Comparison of ENCODE assay signal across 30 cellular contexts in genomic region chr11:111946499-111946898, GRCh38. TPM values are rescaled to one million over a fixed set of nuclear protein-coding genes. Genes with fewer than 3 reads are reported as not detected.
A peak's percentile ranks its signal among the peaks of the same experiment; 100 is the strongest.
DNase-seq lines count a peak whose midpoint lies in the region; ATAC-seq and TF ChIP-seq lines count a peak whose summit lies in the region.
"Had no signal": no experiment of that assay in that cellular context is flagged by ENCODE, and none has a peak within 500 bp of the region (broad histone marks: within the 10 kb centered on the region; RNA-seq: fewer than 3 reads in every experiment).

No MANE protein-coding gene starts in this region.

- H3K9me3 ChIP-seq in IMR-90 (ENCODE audit: control insufficient read depth, insufficient read depth, low read length) (no peaks in the 10 kb centered on the region), upper lobe of left lung (no peaks in the 10 kb centered on the region)
- H3K9me3 ChIP-seq: neutrophil had no signal

- no peak overlapping the region for H2AK5ac ChIP-seq in IMR-90 (ENCODE audit: low read depth, low read length)

- H3K4me3 Mint-ChIP-seq in nephron progenitor cell: peak overlapping the region; percentile 2
- no peak overlapping the region for H3K4me3 Mint-ChIP-seq in activated CD4-positive, alpha-beta memory T cell treated with anti-CD3 and anti-CD28 coated beads for 36 hours
- H3K4me3 Mint-ChIP-seq: CD8-positive, alpha-beta T cell; stimulated activated naive B cell treated with anti-CD40 and anti-IgM and Interleukin-4, amounts not matched to agents 10 μg/mL and 1 μg/mL and 100 μg/mL, for 72 hours had no signal

- TF ChIP-seq EP300 in upper lobe of left lung (IDR thresholded peaks at IDR 0.05): no peak

- H3K56ac ChIP-seq in IMR-90 (ENCODE audit: extremely low read depth, insufficient read depth, low read length): no peak overlapping the region

- CTCF ChIA-PET in IMR-90 (lab: Yijun Ruan, JAX): interaction anchor here (1.2 kb wide), 1 partner anchor 11 kb away, joined by 3 read pairs; no protein-coding TSS in a partner anchor
- CTCF ChIA-PET in activated CD4-positive, alpha-beta memory T cell treated with anti-CD3 and anti-CD28 coated beads for 36 hours (lab: Charles Lee): interaction anchor here (2.6 kb wide), 1 partner anchor 12 kb away, joined by 17 read pairs; no protein-coding TSS in a partner anchor

- H3K4me1 ChIP-seq in IMR-90 (ENCODE audit: control insufficient read depth, insufficient read depth, low read length): peaks cover 7% of the 10 kb centered on the region
- peaks cover 4 to 25% (median 6%) of the 10 kb centered on the region in 4 donors for H3K4me1 ChIP-seq in upper lobe of left lung

- H2BK15ac ChIP-seq in IMR-90 (ENCODE audit: low read depth, low read length): no peak overlapping the region

- H2BK5ac ChIP-seq in IMR-90 (ENCODE audit: low read depth, low read length, poor library complexity, severe bottlenecking): no peak overlapping the region

- TF ChIP-seq POLR2A in IMR-90 (IDR thresholded peaks at IDR 0.05; ENCODE audit: low read depth, low read length): no peak
- TF ChIP-seq POLR2A in upper lobe of left lung (IDR thresholded peaks at IDR 0.05): no peak

- no TSS peak for BruUV-seq in IMR-90 (replicated peaks; lab: Mats Ljungman, UMichigan)

- H3K4ac ChIP-seq in IMR-90 (ENCODE audit: low read depth, low read length): no peak overlapping the region

- DNase-seq in IMR-90: no peak
- peak; percentile 82 for DNase-seq in astrocyte of the hippocampus (ENCODE audit: low read depth, low spot score)
- no peak for DNase-seq in nephron progenitor cell
- DNase-seq in upper lobe of left lung: no peak
- DNase-seq in activated CD4-positive, alpha-beta memory T cell treated with anti-CD3 and anti-CD28 coated beads for 36 hours: no peak
- no peak for DNase-seq in OCI-M2 (lab: John Stamatoyannopoulos, UW; ENCODE audit: unreplicated experiment)
- DNase-seq: activated CD4-positive, alpha-beta T cell treated with anti-CD3 and anti-CD28 coated beads, Interleukin-2, amount 50 U/mL, for 1 hour; anterior cingulate cortex; CD8-positive, alpha-beta T cell; cerebellar nuclear complex; effector CD4-positive, alpha-beta T cell; foreskin keratinocyte; GDM1; GOT3; left colon; mesendoderm; NCI-H1694 treated with DMSO at 0.1 percent for 48 hours; OCI-M1; SHP77; stimulated activated naive B cell treated with anti-CD40 and anti-IgM and Interleukin-4, amounts not matched to agents 10 μg/mL and 1 μg/mL and 100 μg/mL, for 72 hours had no signal

- peak overlapping the region; percentile 97 for H3K27ac Mint-ChIP-seq in nephron progenitor cell
- no peak overlapping the region for H3K27ac Mint-ChIP-seq in activated CD4-positive, alpha-beta memory T cell treated with anti-CD3 and anti-CD28 coated beads for 36 hours
- H3K27ac Mint-ChIP-seq: activated naive CD4-positive, alpha-beta T cell treated with anti-CD3 and anti-CD28 coated beads, Interleukin-2, amount 50 U/mL, for 72 hours; CD8-positive, alpha-beta T cell had no signal

- no peak for ATAC-seq in IMR-90 (ENCODE audit: low read depth)
- ATAC-seq in upper lobe of left lung (ENCODE audit: low FRiP score in 2 of 2): no peak
- ATAC-seq in HG03108 (IDR thresholded peaks at IDR 0.05; ENCODE audit: unreplicated experiment): no peak
- ATAC-seq: activated naive CD4-positive, alpha-beta T cell treated with anti-CD3 and anti-CD28 coated beads, Interleukin-2, amount 50 U/mL, for 72 hours; CD8-positive, alpha-beta T cell; foreskin keratinocyte; left colon had no signal

- no peaks in the 10 kb centered on the region for H4K20me1 ChIP-seq in IMR-90 (ENCODE audit: insufficient read depth, low read length)

- POLR2A ChIA-PET in IMR-90 (lab: Charles Lee; ENCODE audit: unreplicated experiment): no interaction called here
- POLR2A ChIA-PET in activated CD4-positive, alpha-beta memory T cell treated with anti-CD3 and anti-CD28 coated beads for 36 hours (lab: Charles Lee): no interaction called here

- H4K5ac ChIP-seq in IMR-90 (ENCODE audit: low read depth, low read length): no peak overlapping the region

- no peaks in the 10 kb centered on the region for H3K27me3 Mint-ChIP-seq in nephron progenitor cell (ENCODE audit: low read depth, poor library complexity)
- H3K27me3 Mint-ChIP-seq in activated CD4-positive, alpha-beta memory T cell treated with anti-CD3 and anti-CD28 coated beads for 36 hours: no peaks in the 10 kb centered on the region
- H3K27me3 Mint-ChIP-seq: stimulated activated naive B cell treated with anti-CD40 and anti-IgM and Interleukin-4, amounts not matched to agents 10 μg/mL and 1 μg/mL and 100 μg/mL, for 72 hours had no signal

- TF ChIP-seq RAD21 in IMR-90 (IDR thresholded peaks at IDR 0.05; ENCODE audit: low read length): no peak

- peaks cover 9% of the 10 kb centered on the region for H3K9me3 Mint-ChIP-seq in nephron progenitor cell
- no peaks in the 10 kb centered on the region for H3K9me3 Mint-ChIP-seq in activated CD4-positive, alpha-beta memory T cell treated with anti-CD3 and anti-CD28 coated beads for 36 hours
- H3K9me3 Mint-ChIP-seq: activated naive CD4-positive, alpha-beta T cell treated with anti-CD3 and anti-CD28 coated beads, Interleukin-2, amount 50 U/mL, for 72 hours; activated T-helper 2 cell treated with anti-CD3 and anti-CD28 coated beads, Interferon-gamma antibody, Interleukin-2, Interleukin-4, amounts not matched to agents 10 μg/mL and 5 μg/mL and 100 μg/mL, durations not matched to agents 14 hours and 24 hours and 36 hours; CD8-positive, alpha-beta T cell; stimulated activated naive B cell treated with anti-CD40 and anti-IgM and Interleukin-4, amounts not matched to agents 10 μg/mL and 1 μg/mL and 100 μg/mL, for 72 hours had no signal

- H3K9ac ChIP-seq in IMR-90 (ENCODE audit: low read depth, low read length): no peak overlapping the region

- no peak overlapping the region for H3K27ac ChIP-seq in IMR-90 (ENCODE audit: insufficient read depth, low read length)
- peak overlapping the region in 3 of 4 donors; percentile 31 to 35 (median 35) for H3K27ac ChIP-seq in upper lobe of left lung
- H3K27ac ChIP-seq: foreskin keratinocyte, hepatocyte, neutrophil, VCaP had no signal

- no peak overlapping the region for H4K8ac ChIP-seq in IMR-90 (ENCODE audit: low read depth in 2 of 2, low read length in 2 of 2)

- in situ Hi-C loops in IMR-90 (cut with MboI; ENCODE audit: low sequenced_read_pairs): no loop called here

- intact Hi-C loops in IMR-90 (cut with micrococcal nuclease): no loop called here
- intact Hi-C loops in activated CD4-positive, alpha-beta memory T cell treated with anti-CD3 and anti-CD28 coated beads for 36 hours (cut with micrococcal nuclease): no loop called here

- no peak overlapping the region for H2BK20ac ChIP-seq in IMR-90 (ENCODE audit: low read depth, low read length)

- H2AK9ac ChIP-seq in IMR-90 (replicated peaks; ENCODE audit: low read depth, low read length, poor library complexity): no peak overlapping the region

- no peak overlapping the region for H2AFZ ChIP-seq in IMR-90 (replicated peaks; ENCODE audit: low read length, poor library complexity)
- H2AFZ ChIP-seq: hepatocyte had no signal

- peaks cover 52% of the 10 kb centered on the region for H3K4me1 Mint-ChIP-seq in nephron progenitor cell
- peaks cover 30% of the 10 kb centered on the region for H3K4me1 Mint-ChIP-seq in activated CD4-positive, alpha-beta memory T cell treated with anti-CD3 and anti-CD28 coated beads for 36 hours (ENCODE audit: low read depth)

- no peak overlapping the region for H3K4me2 ChIP-seq in IMR-90 (ENCODE audit: low read depth, low read length)
- H3K4me2 ChIP-seq: hepatocyte had no signal

- H3K79me1 ChIP-seq in IMR-90 (ENCODE audit: low read depth in 1 of 2, low read length in 2 of 2): peaks cover 3 to 23% of the 10 kb centered on the region in 2 experiments

- H3K27me3 ChIP-seq in IMR-90 (ENCODE audit: control insufficient read depth, insufficient read depth, low read length) (no peaks in the 10 kb centered on the region), upper lobe of left lung (no peaks in the 10 kb centered on the region)
- H3K27me3 ChIP-seq: foreskin keratinocyte, hepatocyte, neutrophil had no signal

- no peak for TF ChIP-seq CTCF in IMR-90 (conservative IDR thresholded peaks at IDR 0.05; ENCODE audit: low read depth, low read length)
- no peak for TF ChIP-seq CTCF in nephron progenitor cell (IDR thresholded peaks at IDR 0.05)
- TF ChIP-seq CTCF in upper lobe of left lung (IDR thresholded peaks at IDR 0.05): no peak

- 0 out of 2 replicates have a peak overlapping the region, but pooled peaks have one; percentile 31 for H3K23ac ChIP-seq in IMR-90 (ENCODE audit: low read depth, low read length)

- H2BK120ac ChIP-seq in IMR-90 (ENCODE audit: low read depth, low read length): no peak overlapping the region

- dilution Hi-C loops in IMR-90 (cut with HindIII; ENCODE audit: low sequenced_read_pairs, unreplicated experiment): no loop called here

- H3K14ac ChIP-seq in IMR-90 (replicated peaks; ENCODE audit: low read depth, low read length): no peak overlapping the region

- H3K4me3 ChIP-seq in IMR-90 (ENCODE audit: insufficient read depth, low read depth, low read length) (no peak overlapping the region), upper lobe of left lung (no peak overlapping the region)
- H3K4me3 ChIP-seq: hepatocyte, skin epidermis had no signal

- peaks cover 13% of the 10 kb centered on the region for H3K9me1 ChIP-seq in IMR-90 (ENCODE audit: insufficient read depth, low read length)

- no peak overlapping the region for H3K18ac ChIP-seq in IMR-90 (ENCODE audit: low read depth, low read length)

- H3K36me3 ChIP-seq in IMR-90 (ENCODE audit: control insufficient read depth, insufficient read depth, low read length): no peaks in the 10 kb centered on the region
- H3K36me3 ChIP-seq in upper lobe of left lung: no peaks in the 10 kb centered on the region
- H3K36me3 ChIP-seq: neutrophil had no signal

- peaks cover 31% of the 10 kb centered on the region for H3K36me3 Mint-ChIP-seq in nephron progenitor cell (ENCODE audit: low read depth)
- H3K36me3 Mint-ChIP-seq in activated CD4-positive, alpha-beta memory T cell treated with anti-CD3 and anti-CD28 coated beads for 36 hours: peaks cover 2% of the 10 kb centered on the region
- H3K36me3 Mint-ChIP-seq: CD8-positive, alpha-beta T cell had no signal

- no CpG with 5 or more reads among the region's 3 CpGs for WGBS in IMR-90 (ENCODE audit: extremely low coverage in 2 of 2, insufficient read length in 1 of 2), 2 experiments
- 58 to 75% methylated on average over 3 of the region's 3 CpGs for WGBS in upper lobe of left lung, 2 donors

- H4K91ac ChIP-seq in IMR-90 (ENCODE audit: insufficient read depth, low read depth, low read length): no peak overlapping the region

RNA-seq across cellular contexts. Expression of gene DIXDC1, which starts 9.4 kb away (rescaled TPM):
- 10.4 and 11.1 TPM in 2 replicates for total RNA-seq in IMR-90 (2012; rRNA removed)
- 5.3 and 5.9 TPM in 2 replicates for polyA plus RNA-seq in IMR-90 (2012; rRNA removed)
- polyA plus RNA-seq in IMR-90 (2012; cell fraction: cytosol; rRNA removed): 2.0 and 3.9 TPM in 2 replicates
- 3.3 and 7.3 TPM in 2 replicates for polyA plus RNA-seq in IMR-90 (2012; cell fraction: nucleus; rRNA removed; ENCODE audit: low replicate concordance)
- total RNA-seq in upper lobe of left lung: 10 to 100 TPM; 10.9 to 55.5 (median 15.7) TPM
- 10 to 100 TPM; 13.3 to 14.9 TPM for total RNA-seq in activated CD4-positive, alpha-beta memory T cell treated with anti-CD3 and anti-CD28 coated beads for 36 hours

RNA-seq across cellular contexts. Expression of gene C11orf52, which starts 27.8 kb away (rescaled TPM):
- total RNA-seq in IMR-90 (2012; rRNA removed): 0.28 and 0.90 TPM in 2 replicates
- 1.0 and 1.1 TPM in 2 replicates for polyA plus RNA-seq in IMR-90 (2012; rRNA removed)
- polyA plus RNA-seq in IMR-90 (2012; cell fraction: cytosol; rRNA removed): 0.57 and 0.73 TPM in 2 replicates
- 0.17 and 0.50 TPM in 2 replicates for polyA plus RNA-seq in IMR-90 (2012; cell fraction: nucleus; rRNA removed; ENCODE audit: low replicate concordance)
- 10 to 100 TPM in 4 of 6 donors, 1 to 10 TPM in 2; 7.1 to 26.7 (median 11.3) TPM for total RNA-seq in upper lobe of left lung
- not detected for total RNA-seq in activated CD4-positive, alpha-beta memory T cell treated with anti-CD3 and anti-CD28 coated beads for 36 hours
- total RNA-seq: activated naive CD4-positive, alpha-beta T cell treated with anti-CD3 and anti-CD28 coated beads, Interleukin-2, amount 50 U/mL, for 72 hours; activated T-helper 2 cell treated with anti-CD3 and anti-CD28 coated beads, Interferon-gamma antibody, Interleukin-2, Interleukin-4, amounts not matched to agents 10 μg/mL and 5 μg/mL and 100 μg/mL, durations not matched to agents 14 hours and 24 hours and 36 hours; CD8-positive, alpha-beta T cell; HT1080; temporal lobe had no signal

RNA-seq across cellular contexts. Expression of gene HSPB2, which starts 34.0 kb away (rescaled TPM):
- total RNA-seq in IMR-90 (2012; rRNA removed) (under 0.01 and 0.18 TPM in 2 replicates), upper lobe of left lung (1 to 10 TPM in 3 of 6 donors, under 1 TPM in 1, not detected in 2; 0.61 to 6.5 (median 1.9) TPM)
- 0.55 and 1.0 TPM in 2 replicates for polyA plus RNA-seq in IMR-90 (2012; rRNA removed)
- polyA plus RNA-seq in IMR-90 (2012; cell fraction: cytosol; rRNA removed): 0.27 and 0.36 TPM in 2 replicates
- polyA plus RNA-seq in IMR-90 (2012; cell fraction: nucleus; rRNA removed; ENCODE audit: low replicate concordance): 0.68 and 0.70 TPM in 2 replicates
- total RNA-seq in activated CD4-positive, alpha-beta memory T cell treated with anti-CD3 and anti-CD28 coated beads for 36 hours: not detected
- total RNA-seq: activated naive CD4-positive, alpha-beta T cell treated with anti-CD3 and anti-CD28 coated beads, Interleukin-2, amount 50 U/mL, for 72 hours; activated T-helper 2 cell treated with anti-CD3 and anti-CD28 coated beads, Interferon-gamma antibody, Interleukin-2, Interleukin-4, amounts not matched to agents 10 μg/mL and 5 μg/mL and 100 μg/mL, durations not matched to agents 14 hours and 24 hours and 36 hours; CD8-positive, alpha-beta T cell; epithelial cell of proximal tubule; foreskin keratinocyte; hepatocyte; HT1080 had no signal

RNA-seq across cellular contexts. Expression of gene CRYAB, which starts 34.9 kb away (rescaled TPM):
- total RNA-seq in IMR-90 (2012; rRNA removed) (3.9 and 6.5 TPM in 2 replicates), upper lobe of left lung (10 to 100 TPM; 21.0 to 79.7 (median 30.2) TPM)
- polyA plus RNA-seq in IMR-90 (2012; rRNA removed): 16.5 and 19.5 TPM in 2 replicates
- 12.3 and 25.3 TPM in 2 replicates for polyA plus RNA-seq in IMR-90 (2012; cell fraction: cytosol; rRNA removed)
- 4.3 and 6.7 TPM in 2 replicates for polyA plus RNA-seq in IMR-90 (2012; cell fraction: nucleus; rRNA removed; ENCODE audit: low replicate concordance)
- not detected for total RNA-seq in activated CD4-positive, alpha-beta memory T cell treated with anti-CD3 and anti-CD28 coated beads for 36 hours
- total RNA-seq: activated naive CD4-positive, alpha-beta T cell treated with anti-CD3 and anti-CD28 coated beads, Interleukin-2, amount 50 U/mL, for 72 hours; activated T-helper 2 cell treated with anti-CD3 and anti-CD28 coated beads, Interferon-gamma antibody, Interleukin-2, Interleukin-4, amounts not matched to agents 10 μg/mL and 5 μg/mL and 100 μg/mL, durations not matched to agents 14 hours and 24 hours and 36 hours; CD8-positive, alpha-beta T cell; HT1080 had no signal
